ENCODE assay signal across 20 cellular contexts in genomic region chr1:3038571-3039181, GRCh38. TPM values are rescaled to one million over a fixed set of nuclear protein-coding genes. Genes with fewer than 3 reads are reported as not detected.
A peak's percentile ranks its signal among the peaks of the same experiment; 100 is the strongest.
DNase-seq lines count a peak whose midpoint lies in the region; ATAC-seq, FAIRE-seq and TF ChIP-seq lines count a peak whose summit lies in the region.
"Had no signal": no experiment of that assay in that cellular context is flagged by ENCODE, and none has a peak within 500 bp of the region (broad histone marks: within the 10 kb centered on the region; RNA-seq: fewer than 3 reads in every experiment).

No MANE protein-coding gene starts in this region.

- no peaks in the 10 kb centered on the region for H3K79me2 ChIP-seq in Loucy (ENCODE audit: insufficient read depth, low read length)

- ATAC-seq in Right ventricle myocardium superior (ENCODE audit: poor library complexity) (no peak), left ventricle myocardium superior (no peak)

- no peak overlapping the region for H3K27ac Mint-ChIP-seq in mesothelial cell of epicardium
- H3K27ac Mint-ChIP-seq: CD14-positive monocyte, HFFc6 had no signal

- 57% methylated on average over 4 of the region's 19 CpGs for WGBS in suprapubic skin

- no peak for TF ChIP-seq CTCF in Loucy (conservative IDR thresholded peaks at IDR 0.05; ENCODE audit: low read length)
- no peak for TF ChIP-seq CTCF in mesothelial cell of epicardium (IDR thresholded peaks at IDR 0.05; ENCODE audit: unreplicated experiment)
- TF ChIP-seq CTCF in suprapubic skin (IDR thresholded peaks at IDR 0.05): no peak

- peaks cover 27% of the 10 kb centered on the region for H3K27me3 Mint-ChIP-seq in mesothelial cell of epicardium (ENCODE audit: low read depth)

- FAIRE-seq in frontal cortex (lab: Jason Lieb, UNC): no peak

- no peaks in the 10 kb centered on the region for H3K9me3 Mint-ChIP-seq in mesothelial cell of epicardium
- H3K9me3 Mint-ChIP-seq: CD14-positive monocyte had no signal

- H3F3A ChIP-seq in Loucy (ENCODE audit: low read depth): no peaks in the 10 kb centered on the region

- H3K4me2 ChIP-seq in Loucy (ENCODE audit: low read depth, low read length, poor library complexity, severe bottlenecking): peak overlapping the region; percentile 41

- intact Hi-C loops in Right ventricle myocardium superior (cut with DNase I): no loop called here
- intact Hi-C loops in left ventricle myocardium superior (cut with micrococcal nuclease): no loop called here

- H4K20me1 ChIP-seq in Loucy (ENCODE audit: insufficient read depth, low read length, poor library complexity, severe bottlenecking): no peaks in the 10 kb centered on the region

- H3K36me3 ChIP-seq in Loucy (ENCODE audit: insufficient read depth, low read length) (no peaks in the 10 kb centered on the region), suprapubic skin (no peaks in the 10 kb centered on the region)

- no peak overlapping the region for H2AFZ ChIP-seq in Loucy (ENCODE audit: low read length)

- H3K9ac ChIP-seq in Loucy (ENCODE audit: low read depth, low read length, poor library complexity, severe bottlenecking): peak overlapping the region; percentile 49

- H3K9me3 ChIP-seq in Loucy (ENCODE audit: insufficient read depth, low read depth, low read length) (no peaks in the 10 kb centered on the region), suprapubic skin (no peaks in the 10 kb centered on the region)

- no peaks in the 10 kb centered on the region for H3K36me3 Mint-ChIP-seq in mesothelial cell of epicardium
- H3K36me3 Mint-ChIP-seq: CD14-positive monocyte had no signal

- H3K4me1 ChIP-seq in Loucy (ENCODE audit: insufficient read depth, low read length, poor library complexity, severe bottlenecking): peaks cover 59% of the 10 kb centered on the region
- no peaks in the 10 kb centered on the region for H3K4me1 ChIP-seq in suprapubic skin

- no peaks in the 10 kb centered on the region for H3K9me2 ChIP-seq in Loucy (replicated peaks; ENCODE audit: low read depth, low read length)

- peak; percentile 30 for DNase-seq in Right ventricle myocardium superior
- DNase-seq in left ventricle myocardium superior: no peak
- DNase-seq in mesothelial cell of epicardium (ENCODE audit: low spot score in 2 of 2, unreplicated experiment in 2 of 2): peak; percentile 12 to 31
- DNase-seq in suprapubic skin (ENCODE audit: low spot score in 2 of 2): peak; percentile 40 to 71
- no peak for DNase-seq in frontal cortex (ENCODE audit: low spot score in 2 of 2)
- DNase-seq in NCI-H774 (lab: John Stamatoyannopoulos, UW): no peak
- DNase-seq in ureter (ENCODE audit: low spot score): no peak
- DNase-seq: DMS 273 treated with DMSO at 0.1 percent for 48 hours, HFFc6, KBM-7, NCI-H1436, NCI-H2029 treated with DMSO at 0.1 percent for 48 hours, NCI-H510A treated with DMSO at 0.1 percent for 48 hours, SHP77 had no signal

- TF ChIP-seq POLR2A in suprapubic skin (IDR thresholded peaks at IDR 0.05): no peak

- no peak overlapping the region for H3K4me3 ChIP-seq in Loucy (ENCODE audit: low read length, poor library complexity, severe bottlenecking)
- no peak overlapping the region for H3K4me3 ChIP-seq in suprapubic skin

- H3K4me1 Mint-ChIP-seq in mesothelial cell of epicardium: no peaks in the 10 kb centered on the region
- H3K4me1 Mint-ChIP-seq: CD14-positive monocyte had no signal

- H3K27me3 ChIP-seq in Loucy (ENCODE audit: insufficient read depth, low read length, poor library complexity, severe bottlenecking) (no peaks in the 10 kb centered on the region), suprapubic skin (peaks cover 76% of the 10 kb centered on the region)

- no peak overlapping the region for H3K27ac ChIP-seq in suprapubic skin

- no peak overlapping the region for H3K4me3 Mint-ChIP-seq in mesothelial cell of epicardium
- H3K4me3 Mint-ChIP-seq: CD14-positive monocyte, HFFc6 had no signal

- TF ChIP-seq EP300 in suprapubic skin (IDR thresholded peaks at IDR 0.05): no peak

RNA-seq across cellular contexts. Expression of gene ACTRT2, which starts 17.4 kb away (rescaled TPM):
- total RNA-seq in Right ventricle myocardium superior (not detected), left ventricle myocardium superior (not detected), mesothelial cell of epicardium (not detected in 3 replicates), suprapubic skin (not detected), frontal cortex (not detected), ureter (not detected)
- total RNA-seq: A673, Daoy, H4, HFFc6, M059J had no signal

RNA-seq across cellular contexts. Expression of gene PRDM16, which starts 30.3 kb away (rescaled TPM):
- 14.2 TPM for total RNA-seq in Right ventricle myocardium superior
- 17.7 TPM for total RNA-seq in left ventricle myocardium superior
- total RNA-seq in mesothelial cell of epicardium: 1.2 to 2.1 TPM (median 1.4 TPM) in 3 replicates
- total RNA-seq in suprapubic skin: 1 to 10 TPM in 1 of 4 donors, under 1 TPM in 3; 0.19 to 1.6 (median 0.36) TPM
- total RNA-seq in frontal cortex: 1.6 TPM
- 15.9 TPM for total RNA-seq in ureter
- total RNA-seq: HFFc6, M059J had no signal

Comparison
In these comparisons a context has a peak if more than half of its experiments do, and no peak if none do; other contexts are left out.
1. DNase-seq: peak in Right ventricle myocardium superior (single experiment), mesothelial cell of epicardium (2 of 2) and suprapubic skin (2 of 2); none in left ventricle myocardium superior (single experiment), frontal cortex (0 of 2), NCI-H774 (single experiment) and ureter (single experiment).